In genomic region chr2:23495661-23496114, GRCh38 we compare ENCODE assay signal across 22 cellular contexts.
DNase-seq lines count a peak whose midpoint lies in the region; ATAC-seq and TF ChIP-seq lines count a peak whose summit lies in the region.
"Had no signal": no experiment of that assay in that cellular context is flagged by ENCODE, and none has a peak within 500 bp of the region (broad histone marks: within the 10 kb centered on the region; RNA-seq: fewer than 3 reads in every experiment).

No MANE protein-coding gene starts in this region.

- no peak overlapping the region for H3K27ac Mint-ChIP-seq in naive thymus-derived CD4-positive, alpha-beta T cell
- no peak overlapping the region for H3K27ac Mint-ChIP-seq in activated naive CD8-positive, alpha-beta T cell treated with anti-CD3 and anti-CD28 coated beads for 36 hours

- no peaks in the 10 kb centered on the region for H4K20me1 ChIP-seq in mammary epithelial cell (ENCODE audit: insufficient read depth, low read length)

- H2AFZ ChIP-seq in mammary epithelial cell (ENCODE audit: low read depth, low read length): no peak overlapping the region

- H3K36me3 ChIP-seq in SJCRH30 (no peaks in the 10 kb centered on the region), upper lobe of right lung (no peaks in the 10 kb centered on the region), mammary epithelial cell (ENCODE audit: insufficient read depth, low read length) (no peaks in the 10 kb centered on the region)
- no peaks in the 10 kb centered on the region for H3K36me3 ChIP-seq in naive thymus-derived CD4-positive, alpha-beta T cell (ENCODE audit: control insufficient read depth in 2 of 3, insufficient read depth in 3 of 3, low read length in 3 of 3)
- H3K36me3 ChIP-seq: transverse colon had no signal

- dilution Hi-C loops in mammary epithelial cell (cut with HindIII; ENCODE audit: low sequenced_read_pairs): no loop called here

- POLR2A ChIA-PET in naive thymus-derived CD4-positive, alpha-beta T cell (lab: Charles Lee): no interaction called here

- H3K4me3 Mint-ChIP-seq in naive thymus-derived CD4-positive, alpha-beta T cell: peak overlapping the region in 6 of 10 donors; percentile 26 to 62 (median 41)
- no peak overlapping the region for H3K4me3 Mint-ChIP-seq in activated naive CD8-positive, alpha-beta T cell treated with anti-CD3 and anti-CD28 coated beads for 36 hours

- H3K4me3 ChIP-seq in SJCRH30: peak overlapping the region; percentile 2; the same call in 1 of the 2 replicates
- H3K4me3 ChIP-seq in naive thymus-derived CD4-positive, alpha-beta T cell (ENCODE audit: low read length): no peak overlapping the region
- H3K4me3 ChIP-seq in upper lobe of right lung: no peak overlapping the region
- no peak overlapping the region for H3K4me3 ChIP-seq in mammary epithelial cell (replicated peaks in 1 of 3; ENCODE audit: insufficient read depth in 1 of 3, low read depth in 2 of 3, low read length in 3 of 3)
- H3K4me3 ChIP-seq: GM12878, transverse colon had no signal

- H3K27ac ChIP-seq in SJCRH30: peak overlapping the region; percentile 72
- H3K27ac ChIP-seq in naive thymus-derived CD4-positive, alpha-beta T cell (ENCODE audit: low read depth, low read length): no peak overlapping the region
- H3K27ac ChIP-seq in upper lobe of right lung: no peak overlapping the region
- H3K27ac ChIP-seq in mammary epithelial cell (ENCODE audit: insufficient read depth, low read depth, low read length): no peak overlapping the region
- H3K27ac ChIP-seq: 22Rv1, transverse colon had no signal

- peaks cover 0 to 20% (median 0%) of the 10 kb centered on the region in 5 donors for H3K27me3 Mint-ChIP-seq in naive thymus-derived CD4-positive, alpha-beta T cell
- H3K27me3 Mint-ChIP-seq in activated naive CD8-positive, alpha-beta T cell treated with anti-CD3 and anti-CD28 coated beads for 36 hours: peaks cover 26% of the 10 kb centered on the region

- peaks cover 45% of the 10 kb centered on the region for H3K4me1 ChIP-seq in SJCRH30
- H3K4me1 ChIP-seq in naive thymus-derived CD4-positive, alpha-beta T cell (ENCODE audit: control insufficient read depth in 2 of 2, insufficient read depth in 2 of 2, low read length in 2 of 2): peaks cover 0 to 30% of the 10 kb centered on the region in 2 donors
- H3K4me1 ChIP-seq in upper lobe of right lung: peaks cover 20% of the 10 kb centered on the region
- peaks cover 49% of the 10 kb centered on the region for H3K4me1 ChIP-seq in mammary epithelial cell (ENCODE audit: insufficient read depth, low read length)

- no peaks in the 10 kb centered on the region for H3K36me3 Mint-ChIP-seq in naive thymus-derived CD4-positive, alpha-beta T cell
- no peaks in the 10 kb centered on the region for H3K36me3 Mint-ChIP-seq in activated naive CD8-positive, alpha-beta T cell treated with anti-CD3 and anti-CD28 coated beads for 36 hours

- H3K27me3 ChIP-seq in SJCRH30 (no peaks in the 10 kb centered on the region), upper lobe of right lung (no peaks in the 10 kb centered on the region), mammary epithelial cell (ENCODE audit: insufficient read depth, low read length) (no peaks in the 10 kb centered on the region)
- H3K27me3 ChIP-seq in naive thymus-derived CD4-positive, alpha-beta T cell (ENCODE audit: control insufficient read depth in 2 of 2, insufficient read depth in 2 of 2, low read length in 2 of 2): no peaks in the 10 kb centered on the region
- H3K27me3 ChIP-seq: transverse colon had no signal

- no peaks in the 10 kb centered on the region for H3K9me3 Mint-ChIP-seq in naive thymus-derived CD4-positive, alpha-beta T cell
- H3K9me3 Mint-ChIP-seq in activated naive CD8-positive, alpha-beta T cell treated with anti-CD3 and anti-CD28 coated beads for 36 hours: no peaks in the 10 kb centered on the region

- peaks cover 22 to 69% (median 29%) of the 10 kb centered on the region in 7 donors for H3K4me1 Mint-ChIP-seq in naive thymus-derived CD4-positive, alpha-beta T cell
- H3K4me1 Mint-ChIP-seq in activated naive CD8-positive, alpha-beta T cell treated with anti-CD3 and anti-CD28 coated beads for 36 hours: peaks cover 23% of the 10 kb centered on the region

- DNase-seq in Right ventricle myocardium inferior (ENCODE audit: missing footprints) (no peak), cardiac septum (ENCODE audit: low spot score) (no peak), SJCRH30 (peak; percentile 90 to 95), upper lobe of right lung (peak; percentile 52), mammary epithelial cell (no peak)
- DNase-seq in naive thymus-derived CD4-positive, alpha-beta T cell: no peak
- no peak for DNase-seq in activated naive CD8-positive, alpha-beta T cell treated with anti-CD3 and anti-CD28 coated beads for 36 hours
- DNase-seq: activated CD4-positive, alpha-beta T cell treated with anti-CD3 and anti-CD28 coated beads, Interleukin-2, amount 50 U/mL, for 4 hours; activated naive CD4-positive, alpha-beta T cell treated with Interleukin-2 at 50 U/mL for 16 hours; C1 segment of cervical spinal cord; cerebellar nuclear complex; DMS153; effector CD4-positive, alpha-beta T cell; MM.1S; NCI-H1436 treated with DMSO at 0.1 percent for 48 hours; stimulated activated CD4-positive, alpha-beta T cell treated with anti-CD3 and anti-CD28 coated beads, Interleukin-2, amount 100 ng/mL, for 24 hours; stimulated activated naive CD4-positive, alpha-beta T cell treated with Interleukin-2 at 50 U/mL for 16 hours; transverse colon had no signal

- TF ChIP-seq CTCF in upper lobe of right lung (IDR thresholded peaks at IDR 0.05) (no peak), mammary epithelial cell (conservative IDR thresholded peaks at IDR 0.05 in 1 of 2, IDR thresholded peaks at IDR 0.05 in 1 of 2; ENCODE audit: extremely low read depth in 1 of 2, insufficient read depth in 1 of 2, low read depth in 1 of 2, low read length in 2 of 2) (no peak)

- WGBS in mammary epithelial cell (ENCODE audit: low coverage, missing lambda C conversion rate): 88% methylated on average over 19 of the region's 19 CpGs

- no peaks in the 10 kb centered on the region for H3K9me3 ChIP-seq in SJCRH30 (replicated peaks)
- H3K9me3 ChIP-seq in naive thymus-derived CD4-positive, alpha-beta T cell (ENCODE audit: control insufficient read depth in 2 of 3, low read length in 3 of 3): no peaks in the 10 kb centered on the region
- no peaks in the 10 kb centered on the region for H3K9me3 ChIP-seq in upper lobe of right lung
- H3K9me3 ChIP-seq in mammary epithelial cell (replicated peaks; ENCODE audit: insufficient read depth, low read length): no peaks in the 10 kb centered on the region
- H3K9me3 ChIP-seq: transverse colon had no signal

- CTCF ChIA-PET in naive thymus-derived CD4-positive, alpha-beta T cell (lab: Charles Lee): no interaction called here
- CTCF ChIA-PET in mammary epithelial cell (lab: Charles Lee; ENCODE audit: low non-redundant PET): no interaction called here

- intact Hi-C loops in Right ventricle myocardium inferior (cut with DNase I) (no loop called here), cardiac septum (cut with DNase I) (loop anchor here (5.0 kb wide), 2 partner anchors 57 to 122 kb away; no protein-coding TSS in a partner anchor), upper lobe of right lung (cut with DNase I) (no loop called here), mammary epithelial cell (cut with micrococcal nuclease) (no loop called here)
- intact Hi-C loops in naive thymus-derived CD4-positive, alpha-beta T cell (cut with micrococcal nuclease): loop anchor here in 1 of 2 donors (2.0 kb wide), 1 partner anchor 37 kb away; no protein-coding TSS in a partner anchor

- ATAC-seq in Right ventricle myocardium inferior: peak; percentile 55
- ATAC-seq in naive thymus-derived CD4-positive, alpha-beta T cell: no peak
- no peak for ATAC-seq in upper lobe of right lung
- ATAC-seq in esophagus mucosa: no peak
- ATAC-seq: GM12878, left lobe of liver had no signal

- no TSS peak for BruUV-seq in mammary epithelial cell (replicated peaks; lab: Mats Ljungman, UMichigan)

- H3K4me2 ChIP-seq in mammary epithelial cell (ENCODE audit: insufficient read depth, low read depth, low read length): no peak overlapping the region

- no peaks in the 10 kb centered on the region for H3K79me2 ChIP-seq in mammary epithelial cell (ENCODE audit: insufficient read depth, low read length)

- in situ Hi-C loops in mammary epithelial cell (cut with MboI; ENCODE audit: low sequenced_read_pairs in 2 of 2): no loop called here

- no peak overlapping the region for H3K9ac ChIP-seq in mammary epithelial cell (ENCODE audit: insufficient read depth, low read length)

Comparison
In these comparisons a context has a peak if more than half of its experiments do, and no peak if none do; other contexts are left out.
1. DNase-seq: peak in SJCRH30 (2 of 2) and upper lobe of right lung (single experiment); none in Right ventricle myocardium inferior (single experiment), cardiac septum (single experiment), naive thymus-derived CD4-positive, alpha-beta T cell (0 of 9), mammary epithelial cell (single experiment) and activated naive CD8-positive, alpha-beta T cell treated with anti-CD3 and anti-CD28 coated beads for 36 hours (single experiment).